10 cellular contexts compared by ENCODE assay signal in the genomic region with DNA sequence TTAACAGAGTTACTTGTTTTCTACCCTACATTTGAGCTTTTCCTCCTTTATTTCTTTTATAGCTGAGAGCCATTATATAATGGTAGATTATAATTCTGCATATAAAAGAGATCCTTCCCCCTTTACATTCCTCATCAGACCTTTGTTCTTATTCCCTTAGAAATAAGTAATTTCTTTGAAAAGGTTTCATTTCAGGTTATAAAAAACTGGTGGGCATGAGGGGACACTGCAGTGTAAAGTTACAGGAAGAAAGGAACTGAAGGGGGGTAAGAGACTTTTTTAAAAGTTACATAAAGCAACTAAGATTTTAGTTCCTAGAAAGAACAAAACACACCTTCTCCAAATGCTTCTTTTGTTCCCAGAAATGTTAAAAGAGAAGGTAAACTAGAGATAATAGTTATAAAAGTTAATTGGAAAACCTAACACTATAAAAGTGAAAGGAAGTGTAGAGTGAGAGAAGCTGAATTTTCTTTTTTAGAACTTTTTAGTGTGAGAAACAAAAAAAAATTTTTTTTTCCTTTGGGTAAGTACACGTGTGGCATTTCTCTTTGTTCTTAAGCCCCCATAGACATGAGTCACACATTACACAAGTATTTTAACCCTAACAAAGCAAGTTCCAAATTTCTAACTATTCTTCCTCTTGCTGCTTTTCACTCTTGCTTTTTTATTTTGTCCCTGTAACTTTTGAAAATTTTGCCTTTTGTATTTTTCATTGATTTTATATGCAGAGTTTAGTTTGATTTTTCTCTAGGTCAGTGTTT.
DNase-seq lines count a peak whose midpoint lies in the region; ATAC-seq lines count a peak whose summit lies in the region.
"Had no signal": no experiment of that assay in that cellular context is flagged by ENCODE, and none has a peak within 500 bp of the region (broad histone marks: within the 10 kb centered on the region; RNA-seq: fewer than 3 reads in every experiment).

No MANE protein-coding gene starts in this region.

- DNase-seq in DMS53 (lab: John Stamatoyannopoulos, UW) (peak; percentile 12), DMS53 treated with DMSO at 0.1 percent for 48 hours (lab: John Stamatoyannopoulos, UW; ENCODE audit: unreplicated experiment) (no peak), SIG-M5 (lab: John Stamatoyannopoulos, UW) (peak; percentile 22), fibroblast of gingiva (ENCODE audit: low read depth) (peak; percentile 33), renal cortical epithelial cell (ENCODE audit: low read depth) (peak; percentile 84), GOT3 (lab: John Stamatoyannopoulos, UW) (no peak), cerebellar cortex (ENCODE audit: low spot score) (no peak)
- DNase-seq: activated CD8-positive, alpha-beta memory T cell treated with anti-CD3 and anti-CD28 coated beads for 24 hours; NCI-H1105 had no signal

- ATAC-seq in HG03097 (IDR thresholded peaks at IDR 0.05; ENCODE audit: low FRiP score, unreplicated experiment), result no peak

Comparison
In these comparisons a context has a peak if more than half of its experiments do, and no peak if none do; other contexts are left out.
1. DNase-seq: peak in DMS53 (single experiment), SIG-M5 (single experiment), fibroblast of gingiva (single experiment) and renal cortical epithelial cell (single experiment); none in DMS53 treated with DMSO at 0.1 percent for 48 hours (single experiment), GOT3 (single experiment) and cerebellar cortex (single experiment).